ENCODE assay signal across 10 cellular contexts in genomic region chr2:188983427-188984101, GRCh38. TPM values are rescaled to one million over a fixed set of nuclear protein-coding genes. Genes with fewer than 3 reads are reported as not detected.
DNase-seq lines count a peak whose midpoint lies in the region; ATAC-seq and TF ChIP-seq lines count a peak whose summit lies in the region.
"Had no signal": no experiment of that assay in that cellular context is flagged by ENCODE, and none has a peak within 500 bp of the region (broad histone marks: within the 10 kb centered on the region; RNA-seq: fewer than 3 reads in every experiment).

No MANE protein-coding gene starts in this region.

- TF ChIP-seq CTCF in GM12864 (IDR thresholded peaks at IDR 0.05; ENCODE audit: low read depth, low read length, missing control alignments) (peak; percentile 38), OCI-LY3 (IDR thresholded peaks at IDR 0.05; ENCODE audit: low read depth, low read length) (peak; percentile 23), esophagus squamous epithelium (IDR thresholded peaks at IDR 0.05) (peak in 3 of 6 experiments; percentile 5 to 13 (median 13)), psoas muscle (IDR thresholded peaks at IDR 0.05) (peak; percentile 23)
- no peak for TF ChIP-seq CTCF in CD8-positive, alpha-beta T cell (IDR thresholded peaks at IDR 0.05)

- no peaks in the 10 kb centered on the region for H4K20me1 ChIP-seq in OCI-LY3 (ENCODE audit: insufficient read depth, low read length)

- POLR2A ChIA-PET in CD8-positive, alpha-beta T cell (lab: Charles Lee) = no interaction called here
- POLR2A ChIA-PET in HEK293T (lab: Yijun Ruan, JAX) = no interaction called here

- H3K27ac ChIP-seq in OCI-LY3 (ENCODE audit: low read length) (no peak overlapping the region), esophagus squamous epithelium (peak overlapping the region in 3 of 4 donors; percentile 72 to 82 (median 79)), psoas muscle (peak overlapping the region; percentile 11)
- H3K27ac ChIP-seq in CD8-positive, alpha-beta T cell (ENCODE audit: low read depth, low read length) = no peak overlapping the region

- DNase-seq in GM12864 (ENCODE audit: low read depth) (no peak), esophagus squamous epithelium (lab: John Stamatoyannopoulos, UW) (no peak), psoas muscle (no peak), HEK293T (ENCODE audit: extremely low spot score) (no peak)
- DNase-seq in CD8-positive, alpha-beta T cell = no peak

- no peak overlapping the region for H3K27ac Mint-ChIP-seq in CD8-positive, alpha-beta T cell
- H3K27ac Mint-ChIP-seq: activated T-helper 2 cell treated with anti-CD3 and anti-CD28 coated beads, Interferon-gamma antibody, Interleukin-2, Interleukin-4, amounts not matched to agents 10 μg/mL and 5 μg/mL and 100 μg/mL, durations not matched to agents 14 hours and 24 hours and 36 hours had no signal

- H3K4me3 ChIP-seq in GM12864 (ENCODE audit: low read depth, low read length) (no peak overlapping the region), OCI-LY3 (ENCODE audit: low read length) (no peak overlapping the region), esophagus squamous epithelium (peak overlapping the region in 1 of 4 donors; percentile 15), psoas muscle (no peak overlapping the region)
- no peak overlapping the region for H3K4me3 ChIP-seq in CD8-positive, alpha-beta T cell (ENCODE audit: low read depth, low read length)
- H3K4me3 ChIP-seq: SJSA1 had no signal

- no peak for TF ChIP-seq POLR2A in esophagus squamous epithelium (IDR thresholded peaks at IDR 0.05)

- no peaks in the 10 kb centered on the region for H3K27me3 ChIP-seq in OCI-LY3 (ENCODE audit: low read depth, low read length)
- H3K27me3 ChIP-seq in esophagus squamous epithelium = no peaks in the 10 kb centered on the region
- H3K27me3 ChIP-seq in psoas muscle (ENCODE audit: insufficient read depth in 3 of 3, low read length in 2 of 3) = no peaks in the 10 kb centered on the region
- H3K27me3 ChIP-seq in CD8-positive, alpha-beta T cell (ENCODE audit: insufficient read depth, low read length) = no peaks in the 10 kb centered on the region
- H3K27me3 ChIP-seq: SJSA1 had no signal

- no peak overlapping the region for H3K9ac ChIP-seq in OCI-LY3 (ENCODE audit: low read length)

- H3K9me3 ChIP-seq in OCI-LY3 (ENCODE audit: insufficient read depth, low read length) = no peaks in the 10 kb centered on the region
- no peaks in the 10 kb centered on the region for H3K9me3 ChIP-seq in esophagus squamous epithelium
- no peaks in the 10 kb centered on the region for H3K9me3 ChIP-seq in psoas muscle
- H3K9me3 ChIP-seq in CD8-positive, alpha-beta T cell (ENCODE audit: low read length) = no peaks in the 10 kb centered on the region
- H3K9me3 ChIP-seq: SJSA1 had no signal

- ATAC-seq in psoas muscle (peak in 3 of 4 donors; percentile 13 to 47 (median 30)), GM18519 (IDR thresholded peaks at IDR 0.05; ENCODE audit: low FRiP score, unreplicated experiment) (no peak), HG02588 (IDR thresholded peaks at IDR 0.05; ENCODE audit: unreplicated experiment) (no peak)
- ATAC-seq in CD8-positive, alpha-beta T cell = no peak

- H3K27me3 Mint-ChIP-seq in CD8-positive, alpha-beta T cell (ENCODE audit: low read depth) = no peaks in the 10 kb centered on the region

- WGBS in esophagus squamous epithelium, 2 donors = 49 to 70% methylated on average over 4 of the region's 4 CpGs
- 39 to 76% (median 62%) methylated on average over 4 of the region's 4 CpGs for WGBS in psoas muscle, 3 donors

- H3K4me1 Mint-ChIP-seq in CD8-positive, alpha-beta T cell (ENCODE audit: low read depth) = no peaks in the 10 kb centered on the region

- H3K36me3 ChIP-seq in OCI-LY3 (replicated peaks; ENCODE audit: low read depth, low read length) (no peaks in the 10 kb centered on the region), esophagus squamous epithelium (no peaks in the 10 kb centered on the region), psoas muscle (ENCODE audit: insufficient read depth in 1 of 2, low read depth in 1 of 2) (peaks cover 0 to 11% of the 10 kb centered on the region in 2 donors)
- H3K36me3 ChIP-seq in CD8-positive, alpha-beta T cell (ENCODE audit: insufficient read depth, low read length) = no peaks in the 10 kb centered on the region

- H3K9me3 Mint-ChIP-seq in CD8-positive, alpha-beta T cell = no peaks in the 10 kb centered on the region
- H3K9me3 Mint-ChIP-seq: activated T-helper 2 cell treated with anti-CD3 and anti-CD28 coated beads, Interferon-gamma antibody, Interleukin-2, Interleukin-4, amounts not matched to agents 10 μg/mL and 5 μg/mL and 100 μg/mL, durations not matched to agents 14 hours and 24 hours and 36 hours had no signal

- no peak overlapping the region for H2AFZ ChIP-seq in OCI-LY3 (ENCODE audit: low read depth, low read length)

- intact Hi-C loops in esophagus squamous epithelium (cut with DNase I) = no loop called here
- intact Hi-C loops in psoas muscle (cut with DNase I) = loop anchor here in 1 of 2 donors (2.0 kb wide), 1 partner anchor 457 kb away; no protein-coding TSS in a partner anchor
- intact Hi-C loops in CD8-positive, alpha-beta T cell (cut with DNase I, micrococcal nuclease) = no loop called here

- no peaks in the 10 kb centered on the region for H3K36me3 Mint-ChIP-seq in CD8-positive, alpha-beta T cell

- no peaks in the 10 kb centered on the region for H3K79me2 ChIP-seq in OCI-LY3 (ENCODE audit: low read length)

- CTCF ChIA-PET in CD8-positive, alpha-beta T cell (lab: Charles Lee) = no interaction called here
- CTCF ChIA-PET in HEK293T (lab: Yijun Ruan, JAX) = interaction anchor here (0.6 to 1.8 kb wide), 3 partner anchors 41 to 1128 kb away, joined by 3 to 6 read pairs (median 3); no protein-coding TSS in a partner anchor

- no peak overlapping the region for H3K4me2 ChIP-seq in OCI-LY3 (ENCODE audit: low read length)

- H3K4me1 ChIP-seq in OCI-LY3 (ENCODE audit: low read length) (peaks cover 14% of the 10 kb centered on the region), esophagus squamous epithelium (no peaks in the 10 kb centered on the region), psoas muscle (no peaks in the 10 kb centered on the region)
- no peaks in the 10 kb centered on the region for H3K4me1 ChIP-seq in CD8-positive, alpha-beta T cell (ENCODE audit: insufficient read depth, low read length)

- no peak overlapping the region for H3K4me3 Mint-ChIP-seq in CD8-positive, alpha-beta T cell

TF ChIP-seq in HEK293T, 16 proteins besides CTCF, POLR2A, EP300 and RAD21:
- TF ChIP-seq ZNF384 (IDR thresholded peaks at IDR 0.05) (no peak), PKNOX1 (IDR thresholded peaks at IDR 0.05) (no peak), TARDBP (IDR thresholded peaks at IDR 0.05) (no peak), HDGF (IDR thresholded peaks at IDR 0.05; ENCODE audit: borderline replicate concordance) (no peak), LEF1 (IDR thresholded peaks at IDR 0.05; ENCODE audit: borderline replicate concordance) (no peak), SP1 (IDR thresholded peaks at IDR 0.05) (no peak), CTBP1 (IDR thresholded peaks at IDR 0.05; ENCODE audit: borderline replicate concordance) (no peak), FOXA1 (IDR thresholded peaks at IDR 0.05) (no peak), BHLHE40 (IDR thresholded peaks at IDR 0.05; ENCODE audit: borderline replicate concordance) (no peak), L3MBTL2 (conservative IDR thresholded peaks at IDR 0.05) (no peak), FOXK2 (IDR thresholded peaks at IDR 0.05) (no peak), ARNT (IDR thresholded peaks at IDR 0.05) (no peak), ELF4 (IDR thresholded peaks at IDR 0.05) (no peak), FOXM1 (IDR thresholded peaks at IDR 0.05; ENCODE audit: borderline replicate concordance) (no peak), SUZ12 (IDR thresholded peaks at IDR 0.05) (no peak), NFRKB (IDR thresholded peaks at IDR 0.05) (no peak)

RNA-seq across cellular contexts. Expression of gene COL3A1, which starts 9.4 kb away (rescaled TPM):
- total RNA-seq in esophagus squamous epithelium (100 to 1,000 TPM in 1 of 4 donors, 10 to 100 TPM in 3; 14.9 to 119 (median 63.8) TPM), psoas muscle (10 to 100 TPM; 17.9 to 73.1 (median 45.8) TPM)
- 10 to 100 TPM in 2 of 3 donors, 1 to 10 TPM in 1; 9.4 to 29.0 (median 11.2) TPM for polyA plus RNA-seq in psoas muscle
- total RNA-seq in CD8-positive, alpha-beta T cell = not detected

Comparison
In these comparisons a context has a peak if more than half of its experiments do, and no peak if none do; other contexts are left out.
1. H3K27ac ChIP-seq: peak in esophagus squamous epithelium (3 of 4) and psoas muscle (single experiment); none in OCI-LY3 (single experiment) and CD8-positive, alpha-beta T cell (single experiment).
2. ATAC-seq: peak in psoas muscle (3 of 4); none in GM18519 (single experiment), HG02588 (single experiment) and CD8-positive, alpha-beta T cell (single experiment).
3. RNA of gene COL3A1, which starts 9.4 kb away (total RNA-seq): 17.9 to 73.1 TPM in psoas muscle and 14.9 to 119 TPM in esophagus squamous epithelium; not detected in CD8-positive, alpha-beta T cell; every median in the first group is over 10 times any median in the second.